In the genomic region with DNA sequence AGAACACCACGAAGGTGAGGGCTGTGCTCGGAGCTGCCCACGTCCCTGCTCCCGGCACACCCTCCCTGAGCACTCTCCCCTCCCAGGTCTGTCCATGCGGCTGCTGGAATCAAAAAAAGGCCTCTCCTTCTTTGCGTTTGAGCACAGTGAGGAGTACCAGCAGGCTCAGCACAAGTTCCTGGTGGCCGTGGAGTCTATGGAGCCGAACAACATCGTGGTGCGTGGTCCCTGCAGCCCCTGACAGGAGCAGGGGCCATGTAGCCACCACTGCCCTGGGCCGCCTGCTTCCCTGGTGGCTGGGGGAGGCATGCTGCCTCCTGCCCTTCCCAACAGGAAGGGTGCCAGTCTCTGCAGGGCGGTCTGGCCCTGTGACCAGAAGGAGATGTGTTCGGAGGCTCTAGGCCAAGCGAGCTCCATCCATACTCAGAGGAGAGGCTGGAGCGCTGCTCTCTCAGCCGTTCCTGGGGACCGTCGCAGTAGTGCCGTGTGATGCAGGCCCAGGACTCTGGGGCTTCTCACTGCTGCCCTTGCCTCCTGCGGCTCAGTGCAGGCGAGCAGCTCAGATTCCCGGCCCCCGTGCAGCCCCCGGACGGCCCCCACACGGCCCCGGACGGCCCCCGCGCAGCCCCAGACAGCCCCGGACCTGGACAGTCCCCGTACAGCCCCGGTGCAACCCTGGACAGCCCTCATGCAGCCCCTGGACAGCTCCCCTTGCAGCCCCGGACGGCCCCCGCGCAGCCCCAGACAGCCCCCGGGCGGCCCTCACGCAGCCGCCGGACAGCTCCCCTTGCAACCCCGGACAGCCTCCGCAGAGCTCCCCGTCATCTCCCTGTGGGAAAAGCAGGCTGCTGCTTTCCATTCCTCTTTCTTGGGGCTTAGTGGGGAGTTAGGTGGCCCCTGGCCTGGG, we compare ENCODE assay signal across 18 cellular contexts. TPM values are rescaled to one million over a fixed set of nuclear protein-coding genes. Genes with fewer than 3 reads are reported as not detected.
DNase-seq lines count a peak whose midpoint lies in the region; ATAC-seq, FAIRE-seq and TF ChIP-seq lines count a peak whose summit lies in the region.
"Had no signal": no experiment of that assay in that cellular context is flagged by ENCODE, and none has a peak within 500 bp of the region (broad histone marks: within the 10 kb centered on the region; RNA-seq: fewer than 3 reads in every experiment).

No MANE protein-coding gene starts in this region.

- no peaks in the 10 kb centered on the region for H3K4me1 ChIP-seq in Panc1 (ENCODE audit: control insufficient read depth, insufficient read depth, low read length)
- H3K4me1 ChIP-seq in H1 (replicated peaks in 1 of 4; ENCODE audit: control insufficient read depth in 3 of 4, insufficient read depth in 4 of 4, low read length in 3 of 4), result no peaks in the 10 kb centered on the region
- H3K4me1 ChIP-seq: SJSA1 had no signal

- ATAC-seq in Panc1 (0 out of 2 replicates have a peak, but pooled peaks have one; percentile 6), GM18519 (IDR thresholded peaks at IDR 0.05; ENCODE audit: low FRiP score, unreplicated experiment) (no peak)
- ATAC-seq: PC-3 had no signal

- POLR2A ChIA-PET in Panc1 (lab: Charles Lee) (no interaction called here), H1 (lab: Charles Lee; ENCODE audit: partially characterized antibody) (interaction anchor here (0.5 to 1.5 kb wide), 4 partner anchors 10 to 379 kb away, joined by 3 to 6 read pairs (median 4); partner anchors contain the start of gene TUBB3)

- H3K27me3 ChIP-seq in Panc1 (ENCODE audit: control insufficient read depth, insufficient read depth, low read length) (no peaks in the 10 kb centered on the region), H1 (replicated peaks in 1 of 4; ENCODE audit: control insufficient read depth in 3 of 4, extremely low read depth in 1 of 4, insufficient read depth in 3 of 4, low read length in 3 of 4) (no peaks in the 10 kb centered on the region)
- H3K27me3 ChIP-seq: SJSA1 had no signal

- peaks cover 45% of the 10 kb centered on the region for H3K36me3 Mint-ChIP-seq in nephron progenitor cell (ENCODE audit: low read depth)

- peaks cover 4% of the 10 kb centered on the region for H3K36me3 ChIP-seq in Panc1 (ENCODE audit: control insufficient read depth, insufficient read depth, low read length)
- peaks cover 3 to 31% (median 18%) of the 10 kb centered on the region in 4 experiments; a peak in 7 of 8 replicates for H3K36me3 ChIP-seq in H1 (ENCODE audit: control insufficient read depth in 2 of 4, insufficient read depth in 4 of 4, low read length in 3 of 4)

- H3K56ac ChIP-seq in H1 (replicated peaks; ENCODE audit: insufficient read length, low read depth, low read length), result no peak overlapping the region

- CTCF ChIA-PET in Panc1 (lab: Charles Lee) (no interaction called here), H1 (lab: Charles Lee; ENCODE audit: partially characterized antibody) (interaction anchor here (0.7 to 4.9 kb wide), 2 partner anchors 16 to 37 kb away, joined by 3 to 41 read pairs; no protein-coding TSS in a partner anchor)

- no peak overlapping the region for H2BK20ac ChIP-seq in H1 (ENCODE audit: low read length)

- H2BK12ac ChIP-seq in H1 (ENCODE audit: low read depth, low read length), result no peak overlapping the region

- H4K91ac ChIP-seq in H1 (replicated peaks; ENCODE audit: insufficient read length, low read length), result no peak overlapping the region

- H3K9me3 ChIP-seq in Panc1 (ENCODE audit: control insufficient read depth, insufficient read depth, low read depth, low read length) (no peaks in the 10 kb centered on the region), H1 (ENCODE audit: insufficient read depth in 2 of 2, low read depth in 1 of 2, low read length in 1 of 2) (no peaks in the 10 kb centered on the region)
- H3K9me3 ChIP-seq: SJSA1 had no signal

- no peak overlapping the region for H3K27ac ChIP-seq in Panc1 (ENCODE audit: low read length)
- no peak overlapping the region for H3K27ac ChIP-seq in H1 (ENCODE audit: low read depth, low read length)
- H3K27ac ChIP-seq: GM23248, SJSA1 had no signal

- no peaks in the 10 kb centered on the region for H3K27me3 Mint-ChIP-seq in nephron progenitor cell (ENCODE audit: low read depth, poor library complexity)
- H3K27me3 Mint-ChIP-seq: CD8-positive, alpha-beta memory T cell had no signal

- TF ChIP-seq POLR2A in H1 (IDR thresholded peaks at IDR 0.05; ENCODE audit: control extremely low read depth in 1 of 2, low read depth in 2 of 2, low read length in 2 of 2), result no peak

- in situ Hi-C loops in G401 (cut with HindIII; ENCODE audit: low sequenced_read_pairs) (no loop called here), Panc1 (cut with HindIII; ENCODE audit: low pct_unique_long_range_greater_than_20kb, low sequenced_read_pairs) (no loop called here)

- peak overlapping the region; percentile 42 for H3K27ac Mint-ChIP-seq in nephron progenitor cell
- H3K27ac Mint-ChIP-seq: CD8-positive, alpha-beta memory T cell had no signal

- H2AK5ac ChIP-seq in H1 (ENCODE audit: low read depth, low read length), result no peak overlapping the region

- H3K4me3 ChIP-seq in Panc1 (ENCODE audit: low read depth in 2 of 2, low read length in 2 of 2), result no peak overlapping the region
- H3K4me3 ChIP-seq in H1 (ENCODE audit: extremely low read depth in 1 of 4, insufficient read depth in 2 of 4, low read depth in 3 of 4, low read length in 4 of 4), result no peak overlapping the region
- H3K4me3 ChIP-seq: GM23248, SJSA1 had no signal

- no peak for FAIRE-seq in H1 (lab: Jason Lieb, UNC)
- FAIRE-seq: G401.6 had no signal

- no peak overlapping the region for H3K4me3 Mint-ChIP-seq in nephron progenitor cell

- TF ChIP-seq CTCF in Panc1 (IDR thresholded peaks at IDR 0.05) (no peak), H1 (IDR thresholded peaks at IDR 0.05; ENCODE audit: control extremely low read depth in 1 of 3, insufficient read depth in 1 of 3, low read depth in 1 of 3, low read length in 3 of 3) (no peak), nephron progenitor cell (IDR thresholded peaks at IDR 0.05) (no peak)

- DNase-seq in G401 (ENCODE audit: low spot score) (peak; percentile 70), Panc1 (ENCODE audit: low read depth, low spot score) (no peak), H1 (ENCODE audit: low read depth in 1 of 2, low spot score in 2 of 2) (no peak), nephron progenitor cell (no peak), DMS53 (lab: John Stamatoyannopoulos, UW) (no peak), DMS114 treated with DMSO at 0.1 percent for 48 hours (lab: John Stamatoyannopoulos, UW; ENCODE audit: unreplicated experiment) (no peak)
- DNase-seq: CD8-positive, alpha-beta memory T cell; DND-41; GM23248; KBM-7; NCI-H1417 treated with DMSO at 0.1 percent for 48 hours; NCI-H187 treated with DMSO at 0.1 percent for 48 hours; NCI-H226; NCI-H524 treated with DMSO at 0.1 percent for 48 hours; PC-3 had no signal

- peaks cover 2% of the 10 kb centered on the region; the same call in 1 of the 2 replicates for H3K79me1 ChIP-seq in H1 (ENCODE audit: low read depth, low read length)

- no peak overlapping the region for H3K4me2 ChIP-seq in H1 (ENCODE audit: insufficient read depth in 1 of 2, low read depth in 2 of 2, low read length in 2 of 2)

- H3K14ac ChIP-seq in H1 (ENCODE audit: insufficient read length), result no peak overlapping the region

- H3K4me1 Mint-ChIP-seq in nephron progenitor cell, result no peaks in the 10 kb centered on the region

- TF ChIP-seq EP300 in H1 (IDR thresholded peaks at IDR 0.05; ENCODE audit: borderline replicate concordance in 1 of 2, low read depth in 2 of 2, low read length in 2 of 2), result no peak

- H4K20me1 ChIP-seq in H1 (replicated peaks in 1 of 2; ENCODE audit: control insufficient read depth in 1 of 2, insufficient read depth in 2 of 2, low read length in 2 of 2), result peaks cover 5 to 16% of the 10 kb centered on the region in 2 experiments

- no peaks in the 10 kb centered on the region for H3K23me2 ChIP-seq in H1 (ENCODE audit: low read depth, low read length)

- no peak overlapping the region for H3K23ac ChIP-seq in H1 (ENCODE audit: insufficient read length)

- no peaks in the 10 kb centered on the region for H3K79me2 ChIP-seq in H1 (ENCODE audit: control insufficient read depth in 1 of 2, insufficient read depth in 2 of 2, low read length in 2 of 2)

- H2AFZ ChIP-seq in H1 (ENCODE audit: low read length), result no peak overlapping the region
- H2AFZ ChIP-seq: GM23248 had no signal

- intact Hi-C loops in Panc1 (cut with micrococcal nuclease; ENCODE audit: unreplicated experiment), result no loop called here

- no peak for TF ChIP-seq RAD21 in H1 (IDR thresholded peaks at IDR 0.05 in 1 of 2, conservative IDR thresholded peaks at IDR 0.05 in 1 of 2; ENCODE audit: low read depth in 2 of 2, low read length in 2 of 2)

- H3K4ac ChIP-seq in H1 (replicated peaks; ENCODE audit: insufficient read length, low read depth, low read length), result no peak overlapping the region

- BruUV-seq in Panc1 (replicated peaks; lab: Mats Ljungman, UMichigan), result no TSS peak

- no peak overlapping the region for H4K5ac ChIP-seq in H1 (ENCODE audit: insufficient read length, low read depth, low read length)

- H3K9me3 Mint-ChIP-seq in nephron progenitor cell, result no peaks in the 10 kb centered on the region
- H3K9me3 Mint-ChIP-seq: CD8-positive, alpha-beta memory T cell had no signal

- H3K18ac ChIP-seq in H1 (ENCODE audit: extremely low read depth, low read length), result no peak overlapping the region

- no peak overlapping the region for H2BK15ac ChIP-seq in H1 (ENCODE audit: low read length)

- peak overlapping the region; percentile 52; the same call in 1 of the 2 replicates for H2BK5ac ChIP-seq in H1 (ENCODE audit: low read depth, low read length)

- WGBS in H1 (ENCODE audit: extremely low coverage in 1 of 2, insufficient coverage in 1 of 2, insufficient read length in 1 of 2, insufficient replicate concordance in 2 of 2, low coverage in 1 of 2, low lambda C conversion rate in 2 of 2, missing lambda C conversion rate in 1 of 2), 2 experiments, result 93% methylated on average over 22 of the region's 45 CpGs; no CpG with 5 or more reads in 1 of the 2 experiments

- no peak overlapping the region for H3K9ac ChIP-seq in H1 (replicated peaks in 1 of 4; ENCODE audit: extremely low read depth in 1 of 4, low read depth in 3 of 4, low read length in 3 of 4)
- H3K9ac ChIP-seq: GM23248 had no signal

- H2BK120ac ChIP-seq in H1 (replicated peaks; ENCODE audit: low read depth, low read length), result no peak overlapping the region

- no peak overlapping the region for H4K8ac ChIP-seq in H1 (ENCODE audit: extremely low read depth, insufficient read depth, low read length)

RNA-seq across cellular contexts. Expression of gene TCF25, which starts 20.5 kb away (rescaled TPM):
- total RNA-seq in G401 (2014; rRNA removed; shearing (Covaris generic)), result 132 and 147 TPM in 2 replicates
- total RNA-seq in Panc1 (2021; ENCODE audit: unreplicated experiment), result 144 TPM
- 163 TPM for polyA plus RNA-seq in Panc1 (2012; ENCODE audit: insufficient read length)
- total RNA-seq in H1 (2021; fragmentation: NEBNext Ultra II Directional; extraction: Animal tissue kit (Norgen Biotek cat#: 25700)), result 92.2 and 102 TPM in 2 replicates
- 78.1 and 102 TPM in 2 replicates for polyA plus RNA-seq in H1 (2011; rRNA removed)
- 84.5 TPM for polyA plus RNA-seq in H1 (2011; cell fraction: cytosol; rRNA removed)
- polyA plus RNA-seq in H1 (2011; cell fraction: nucleus; rRNA removed), result 230 TPM
- polyA plus RNA-seq in H1 (2012, experiment 1 of 2), result 112 to 138 TPM (median 135 TPM) in 4 replicates
- 70.6 TPM for polyA plus RNA-seq in H1 (2012, experiment 2 of 2)
- 86.9 TPM for polyA plus RNA-seq in H1 (2013, experiment 1 of 2)
- polyA plus RNA-seq in H1 (2013, experiment 2 of 2), result 84.9 TPM
- 58.3 and 62.0 TPM in 2 replicates for polyA minus RNA-seq in H1 (2011; rRNA and poly(A)+ RNA removed)
- polyA minus RNA-seq in H1 (2011; cell fraction: cytosol; rRNA and poly(A)+ RNA removed), result 56.6 TPM
- 49.3 TPM for polyA minus RNA-seq in H1 (2011; cell fraction: nucleus; rRNA and poly(A)+ RNA removed)

RNA-seq across cellular contexts. Expression of gene MC1R, which starts 24.8 kb away (rescaled TPM):
- 17.2 and 20.1 TPM in 2 replicates for total RNA-seq in G401 (2014; rRNA removed; shearing (Covaris generic))
- 8.7 TPM for total RNA-seq in Panc1 (2021; ENCODE audit: unreplicated experiment)
- polyA plus RNA-seq in Panc1 (2012; ENCODE audit: insufficient read length), result 12.0 TPM
- 2.0 and 2.2 TPM in 2 replicates for total RNA-seq in H1 (2021; fragmentation: NEBNext Ultra II Directional; extraction: Animal tissue kit (Norgen Biotek cat#: 25700))
- 2.9 and 4.3 TPM in 2 replicates for polyA plus RNA-seq in H1 (2011; rRNA removed)
- 3.7 TPM for polyA plus RNA-seq in H1 (2011; cell fraction: cytosol; rRNA removed)
- 7.6 TPM for polyA plus RNA-seq in H1 (2011; cell fraction: nucleus; rRNA removed)
- 1.8 to 3.0 TPM (median 2.2 TPM) in 4 replicates for polyA plus RNA-seq in H1 (2012, experiment 1 of 2)
- polyA plus RNA-seq in H1 (2012, experiment 2 of 2), result 1.8 TPM
- 1.2 TPM for polyA plus RNA-seq in H1 (2013, experiment 1 of 2)
- 1.5 TPM for polyA plus RNA-seq in H1 (2013, experiment 2 of 2)
- 3.3 and 5.0 TPM in 2 replicates for polyA minus RNA-seq in H1 (2011; rRNA and poly(A)+ RNA removed)
- 3.2 TPM for polyA minus RNA-seq in H1 (2011; cell fraction: cytosol; rRNA and poly(A)+ RNA removed)
- polyA minus RNA-seq in H1 (2011; cell fraction: nucleus; rRNA and poly(A)+ RNA removed), result 4.5 TPM

RNA-seq across cellular contexts. Expression of gene TUBB3, which starts 29.2 kb away (rescaled TPM):
- total RNA-seq in G401 (2014; rRNA removed; shearing (Covaris generic)), result 264 and 266 TPM in 2 replicates
- total RNA-seq in Panc1 (2021; ENCODE audit: unreplicated experiment), result 205 TPM
- 463 TPM for polyA plus RNA-seq in Panc1 (2012; ENCODE audit: insufficient read length)
- 275 and 292 TPM in 2 replicates for total RNA-seq in H1 (2021; fragmentation: NEBNext Ultra II Directional; extraction: Animal tissue kit (Norgen Biotek cat#: 25700))
- 393 and 420 TPM in 2 replicates for polyA plus RNA-seq in H1 (2011; rRNA removed)
- 210 TPM for polyA plus RNA-seq in H1 (2011; cell fraction: cytosol; rRNA removed)
- 252 TPM for polyA plus RNA-seq in H1 (2011; cell fraction: nucleus; rRNA removed)
- 287 to 415 TPM (median 389 TPM) in 4 replicates for polyA plus RNA-seq in H1 (2012, experiment 1 of 2)
- polyA plus RNA-seq in H1 (2012, experiment 2 of 2), result 421 TPM
- polyA plus RNA-seq in H1 (2013, experiment 1 of 2), result 211 TPM
- polyA plus RNA-seq in H1 (2013, experiment 2 of 2), result 208 TPM
- polyA minus RNA-seq in H1 (2011; rRNA and poly(A)+ RNA removed), result 165 and 205 TPM in 2 replicates
- polyA minus RNA-seq in H1 (2011; cell fraction: cytosol; rRNA and poly(A)+ RNA removed), result 155 TPM
- 91.3 TPM for polyA minus RNA-seq in H1 (2011; cell fraction: nucleus; rRNA and poly(A)+ RNA removed)
- polyA plus RNA-seq: CD8-positive, alpha-beta memory T cell had no signal

RNA-seq across cellular contexts. Expression of gene DEF8, which starts 54.7 kb away (rescaled TPM):
- total RNA-seq in G401 (2014; rRNA removed; shearing (Covaris generic)), result 122 and 167 TPM in 2 replicates
- total RNA-seq in Panc1 (2021; ENCODE audit: unreplicated experiment), result 64.6 TPM
- polyA plus RNA-seq in Panc1 (2012; ENCODE audit: insufficient read length), result 70.1 TPM
- 48.3 and 53.0 TPM in 2 replicates for total RNA-seq in H1 (2021; fragmentation: NEBNext Ultra II Directional; extraction: Animal tissue kit (Norgen Biotek cat#: 25700))
- 110 and 155 TPM in 2 replicates for polyA plus RNA-seq in H1 (2011; rRNA removed)
- 106 TPM for polyA plus RNA-seq in H1 (2011; cell fraction: cytosol; rRNA removed)
- 160 TPM for polyA plus RNA-seq in H1 (2011; cell fraction: nucleus; rRNA removed)
- 35.4 to 56.5 TPM (median 53.7 TPM) in 4 replicates for polyA plus RNA-seq in H1 (2012, experiment 1 of 2)
- 59.8 TPM for polyA plus RNA-seq in H1 (2012, experiment 2 of 2)
- 47.6 TPM for polyA plus RNA-seq in H1 (2013, experiment 1 of 2)
- polyA plus RNA-seq in H1 (2013, experiment 2 of 2), result 46.6 TPM
- polyA minus RNA-seq in H1 (2011; rRNA and poly(A)+ RNA removed), result 44.0 and 65.5 TPM in 2 replicates
- polyA minus RNA-seq in H1 (2011; cell fraction: cytosol; rRNA and poly(A)+ RNA removed), result 40.0 TPM
- polyA minus RNA-seq in H1 (2011; cell fraction: nucleus; rRNA and poly(A)+ RNA removed), result 30.4 TPM
